ENCODE assay signal across 8 cellular contexts in genomic region chr2:31956934-31957333, GRCh38. TPM values are rescaled to one million over a fixed set of nuclear protein-coding genes. Genes with fewer than 3 reads are reported as not detected.
DNase-seq lines count a peak whose midpoint lies in the region; ATAC-seq and TF ChIP-seq lines count a peak whose summit lies in the region.
"Not testable (repeated sequence)": the region's sequence is repeated elsewhere in the genome, so short reads cannot be mapped to it uniquely, and the experiment has no call there.

No MANE protein-coding gene starts in this region.

- not testable (repeated sequence) for H3K9me3 ChIP-seq in OCI-LY1 (ENCODE audit: low read length)

- CTCF ChIA-PET in activated CD4-positive, alpha-beta memory T cell treated with anti-CD3 and anti-CD28 coated beads, Interleukin-2, amount 10 ng/mL, durations not matched to agents 7 days and 5 days (lab: Charles Lee) = not testable (repeated sequence)

- H3F3A ChIP-seq in OCI-LY1 (ENCODE audit: insufficient read depth, low read length) = not testable (repeated sequence)

- peak; percentile 58 for DNase-seq in CD1c-positive myeloid dendritic cell (ENCODE audit: extremely low spot score)
- DNase-seq in activated CD4-positive, alpha-beta memory T cell treated with anti-CD3 and anti-CD28 coated beads, Interleukin-2, amount 10 ng/mL, durations not matched to agents 7 days and 5 days = peak; percentile 23
- not testable (repeated sequence) for DNase-seq in epithelial cell of prostate (ENCODE audit: low read depth, low spot score); natural killer cell

- H4K20me1 ChIP-seq in OCI-LY1 (ENCODE audit: insufficient read depth, low read length) = not testable (repeated sequence)

- H3K36me3 ChIP-seq in OCI-LY1 (ENCODE audit: insufficient read depth, low read length) = not testable (repeated sequence)

- H3K4me3 Mint-ChIP-seq in activated CD4-positive, alpha-beta memory T cell treated with anti-CD3 and anti-CD28 coated beads, Interleukin-2, amount 10 ng/mL, durations not matched to agents 7 days and 5 days = peak overlapping the region; percentile 52
- peak overlapping the region; percentile 83 for H3K4me3 Mint-ChIP-seq in natural killer cell

- TF ChIP-seq CTCF in OCI-LY1 (IDR thresholded peaks at IDR 0.05; ENCODE audit: low read length); natural killer cell (IDR thresholded peaks at IDR 0.05): not testable (repeated sequence)

- H3K27ac ChIP-seq in OCI-LY1 (ENCODE audit: low read depth, low read length, poor library complexity, severe bottlenecking) (peak overlapping the region; percentile 65), epithelial cell of prostate (peak overlapping the region; percentile 46)

- intact Hi-C loops in natural killer cell (cut with micrococcal nuclease) = not testable (repeated sequence)

- H2AFZ ChIP-seq in OCI-LY1 (ENCODE audit: low read length) = not testable (repeated sequence)

- H3K79me2 ChIP-seq in OCI-LY1 (ENCODE audit: insufficient read depth, low read length) = peaks cover 87% of the 10 kb centered on the region

- peak overlapping the region; percentile 68 for H3K27ac Mint-ChIP-seq in activated CD4-positive, alpha-beta memory T cell treated with anti-CD3 and anti-CD28 coated beads, Interleukin-2, amount 10 ng/mL, durations not matched to agents 7 days and 5 days
- peak overlapping the region; percentile 1 to 75 for H3K27ac Mint-ChIP-seq in natural killer cell

- H3K9ac ChIP-seq in OCI-LY1 (ENCODE audit: low read length) = peak overlapping the region; percentile 28; the same call in 1 of the 2 replicates

- H3K9me3 Mint-ChIP-seq in activated CD4-positive, alpha-beta memory T cell treated with anti-CD3 and anti-CD28 coated beads, Interleukin-2, amount 10 ng/mL, durations not matched to agents 7 days and 5 days; natural killer cell: not testable (repeated sequence)

- POLR2A ChIA-PET in activated CD4-positive, alpha-beta memory T cell treated with anti-CD3 and anti-CD28 coated beads, Interleukin-2, amount 10 ng/mL, durations not matched to agents 7 days and 5 days (lab: Charles Lee) = not testable (repeated sequence)

- peaks cover 15% of the 10 kb centered on the region for H3K36me3 Mint-ChIP-seq in activated CD4-positive, alpha-beta memory T cell treated with anti-CD3 and anti-CD28 coated beads, Interleukin-2, amount 10 ng/mL, durations not matched to agents 7 days and 5 days (ENCODE audit: low read depth)
- H3K36me3 Mint-ChIP-seq in natural killer cell = not testable (repeated sequence)

- H3K27me3 ChIP-seq in OCI-LY1 (ENCODE audit: insufficient read depth, low read length) = not testable (repeated sequence)

- ATAC-seq in GM18873 (IDR thresholded peaks at IDR 0.05; ENCODE audit: low FRiP score, unreplicated experiment) = peak; percentile 47
- ATAC-seq in HG02588 (IDR thresholded peaks at IDR 0.05; ENCODE audit: unreplicated experiment) = peak; percentile 49
- peak; percentile 65 for ATAC-seq in HG03521 (IDR thresholded peaks at IDR 0.05; ENCODE audit: unreplicated experiment)
- ATAC-seq in natural killer cell = peak; percentile 63 to 69 (median 69)

- peak overlapping the region; percentile 65 for H3K4me2 ChIP-seq in OCI-LY1 (ENCODE audit: low read length)

- not testable (repeated sequence) for H3K27me3 Mint-ChIP-seq in activated CD4-positive, alpha-beta memory T cell treated with anti-CD3 and anti-CD28 coated beads, Interleukin-2, amount 10 ng/mL, durations not matched to agents 7 days and 5 days; natural killer cell (ENCODE audit: low read depth in 2 of 2)

- peaks cover 55% of the 10 kb centered on the region for H3K4me1 Mint-ChIP-seq in activated CD4-positive, alpha-beta memory T cell treated with anti-CD3 and anti-CD28 coated beads, Interleukin-2, amount 10 ng/mL, durations not matched to agents 7 days and 5 days
- peaks cover 34 to 43% of the 10 kb centered on the region in 2 donors for H3K4me1 Mint-ChIP-seq in natural killer cell

- peaks cover 63% of the 10 kb centered on the region for H3K4me1 ChIP-seq in OCI-LY1 (ENCODE audit: insufficient read depth, low read length, severe bottlenecking)

- not testable (repeated sequence) for H3K9me2 ChIP-seq in OCI-LY1 (ENCODE audit: low read depth, low read length)

- peak overlapping the region; percentile 40 for H3K4me3 ChIP-seq in OCI-LY1 (ENCODE audit: low read depth, low read length, poor library complexity, severe bottlenecking)

RNA-seq across cellular contexts. Expression of gene MEMO1, which starts 53.9 kb away (rescaled TPM):
- 10 to 100 TPM; 40.7 to 41.5 TPM for total RNA-seq in activated CD4-positive, alpha-beta memory T cell treated with anti-CD3 and anti-CD28 coated beads, Interleukin-2, amount 10 ng/mL, durations not matched to agents 7 days and 5 days
- 10 to 100 TPM; 48.6 to 51.9 (median 51.7) TPM for total RNA-seq in natural killer cell
